ENCODE assay signal across 24 cellular contexts in genomic region chr4:24890561-24890960, GRCh38. TPM values are rescaled to one million over a fixed set of nuclear protein-coding genes. Genes with fewer than 3 reads are reported as not detected.
"Had no signal": no experiment of that assay in that cellular context is flagged by ENCODE, and none has a peak within 500 bp of the region (broad histone marks: within the 10 kb centered on the region; RNA-seq: fewer than 3 reads in every experiment).

No MANE protein-coding gene starts in this region.

- H3K36me3 ChIP-seq: adrenal gland had no signal

- H3K27ac ChIP-seq: adrenal gland, SK-N-MC, WERI-Rb-1 had no signal

- DNase-seq: activated CD4-positive, alpha-beta memory T cell treated with anti-CD3 and anti-CD28 coated beads, Interleukin-2, amount 10 ng/mL, durations not matched to agents 7 days and 5 days; activated CD4-positive, alpha-beta T cell treated with anti-CD3 and anti-CD28 coated beads for 36 hours; activated CD4-positive, alpha-beta T cell treated with anti-CD3 and anti-CD28 coated beads, Interleukin-2, amount 50 U/mL, for 1 hour; activated gamma-delta T cell treated with Interleukin-2 at 50 U/mL for 16 hours; activated naive CD4-positive, alpha-beta T cell treated with anti-CD3 and anti-CD28 coated beads, Interleukin-2, amount 10 ng/mL, durations not matched to agents 7 days and 5 days; activated naive CD8-positive, alpha-beta T cell treated with anti-CD3 and anti-CD28 coated beads, Interleukin-2, amount 10 ng/mL, durations not matched to agents 7 days and 5 days; activated T-cell treated with anti-CD3 and anti-CD28 coated beads for 4 hours; activated T-cell treated with anti-CD3 and anti-CD28 coated beads, Interleukin-2, amount 50 U/mL, for 48 hours; adrenal gland; anterior cingulate cortex; cerebellar nuclear complex; MM.1S; NCI-H1105; NCI-H1694; NCI-H2081 treated with DMSO at 0.1 percent for 48 hours; NCI-H446; NK-92 treated with Interleukin-12 subunit alpha and Interleukin-12 subunit beta, amount 100 ng/mL, for 24 hours; OCI-M1; RPMI8226; T-helper 1 cell; WERI-Rb-1 had no signal

- H3K27me3 ChIP-seq: adrenal gland had no signal

- H3K4me3 ChIP-seq: adrenal gland, SK-N-MC had no signal

- H3K4me1 ChIP-seq: adrenal gland had no signal

- H3K9me3 ChIP-seq: adrenal gland had no signal

RNA-seq across cellular contexts. Expression of gene CCDC149, which starts 22.3 kb away (rescaled TPM):
- total RNA-seq: activated CD4-positive, alpha-beta memory T cell treated with anti-CD3 and anti-CD28 coated beads, Interleukin-2, amount 10 ng/mL, durations not matched to agents 7 days and 5 days; activated CD8-positive, alpha-beta memory T cell treated with anti-CD3 and anti-CD28 coated beads for 36 hours; activated naive CD8-positive, alpha-beta T cell treated with anti-CD3 and anti-CD28 coated beads, Interleukin-2, amount 10 ng/mL, durations not matched to agents 7 days and 5 days; activated T-helper 17 cell treated with anti-CD3 and anti-CD28 coated beads, Interleukin-2, amount 50 U/mL, for 72 hours had no signal
